ENCODE assay signal across 1 cellular context in the genomic region with DNA sequence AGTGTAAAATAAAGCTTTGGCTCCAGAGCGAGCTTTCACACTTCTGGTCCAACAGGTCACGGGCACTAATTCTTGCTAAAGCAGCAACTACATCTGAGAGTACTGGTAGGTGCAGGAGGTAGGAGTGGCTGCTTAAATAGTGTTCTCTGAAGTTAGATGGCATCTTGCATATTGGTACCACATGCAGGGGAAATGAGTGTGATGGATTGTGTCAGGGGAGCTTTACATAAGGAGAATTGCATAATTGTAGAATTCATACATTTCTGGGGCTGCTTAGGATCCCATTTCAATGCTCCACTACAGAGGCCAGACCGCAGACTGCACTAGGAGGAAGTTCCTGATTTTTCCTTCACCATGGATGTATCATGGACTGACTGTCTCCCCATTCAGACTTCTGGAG.
TF ChIP-seq lines count a peak whose summit lies in the region.

No MANE protein-coding gene starts in this region.

TF ChIP-seq in SK-N-SH treated with all-trans-retinoic acid at 6 μM for 48 hours, 23 proteins besides CTCF, POLR2A, EP300 and RAD21 (continued from another document):
- TF ChIP-seq, protein P1, sequence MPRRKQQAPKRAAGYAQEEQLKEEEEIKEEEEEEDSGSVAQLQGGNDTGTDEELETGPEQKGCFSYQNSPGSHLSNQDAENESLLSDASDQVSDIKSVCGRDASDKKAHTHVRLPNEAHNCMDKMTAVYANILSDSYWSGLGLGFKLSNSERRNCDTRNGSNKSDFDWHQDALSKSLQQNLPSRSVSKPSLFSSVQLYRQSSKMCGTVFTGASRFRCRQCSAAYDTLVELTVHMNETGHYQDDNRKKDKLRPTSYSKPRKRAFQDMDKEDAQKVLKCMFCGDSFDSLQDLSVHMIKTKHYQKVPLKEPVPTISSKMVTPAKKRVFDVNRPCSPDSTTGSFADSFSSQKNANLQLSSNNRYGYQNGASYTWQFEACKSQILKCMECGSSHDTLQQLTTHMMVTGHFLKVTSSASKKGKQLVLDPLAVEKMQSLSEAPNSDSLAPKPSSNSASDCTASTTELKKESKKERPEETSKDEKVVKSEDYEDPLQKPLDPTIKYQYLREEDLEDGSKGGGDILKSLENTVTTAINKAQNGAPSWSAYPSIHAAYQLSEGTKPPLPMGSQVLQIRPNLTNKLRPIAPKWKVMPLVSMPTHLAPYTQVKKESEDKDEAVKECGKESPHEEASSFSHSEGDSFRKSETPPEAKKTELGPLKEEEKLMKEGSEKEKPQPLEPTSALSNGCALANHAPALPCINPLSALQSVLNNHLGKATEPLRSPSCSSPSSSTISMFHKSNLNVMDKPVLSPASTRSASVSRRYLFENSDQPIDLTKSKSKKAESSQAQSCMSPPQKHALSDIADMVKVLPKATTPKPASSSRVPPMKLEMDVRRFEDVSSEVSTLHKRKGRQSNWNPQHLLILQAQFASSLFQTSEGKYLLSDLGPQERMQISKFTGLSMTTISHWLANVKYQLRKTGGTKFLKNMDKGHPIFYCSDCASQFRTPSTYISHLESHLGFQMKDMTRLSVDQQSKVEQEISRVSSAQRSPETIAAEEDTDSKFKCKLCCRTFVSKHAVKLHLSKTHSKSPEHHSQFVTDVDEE (CRISPR knock-in tag; IDR thresholded peaks at IDR 0.05): no peak
- TF ChIP-seq ISL1 (CRISPR knock-in tag; IDR thresholded peaks at IDR 0.05) (no peak), ZFP30 (CRISPR knock-in tag; IDR thresholded peaks at IDR 0.05) (no peak), TCF4 (CRISPR knock-in tag; IDR thresholded peaks at IDR 0.05; ENCODE audit: borderline replicate concordance) (no peak), BACH2 (CRISPR knock-in tag; IDR thresholded peaks at IDR 0.05; ENCODE audit: borderline replicate concordance) (no peak), RARB (CRISPR knock-in tag; IDR thresholded peaks at IDR 0.05) (no peak), TOX (CRISPR knock-in tag; IDR thresholded peaks at IDR 0.05; ENCODE audit: borderline replicate concordance) (no peak), ZC3H10 (CRISPR knock-in tag; IDR thresholded peaks at IDR 0.05) (no peak), ZNF565 (CRISPR knock-in tag; conservative IDR thresholded peaks at IDR 0.05; ENCODE audit: low read depth) (no peak), ARNTL (CRISPR knock-in tag; IDR thresholded peaks at IDR 0.05; ENCODE audit: borderline replicate concordance, low read depth) (no peak)
- TF ChIP-seq, protein P2, sequence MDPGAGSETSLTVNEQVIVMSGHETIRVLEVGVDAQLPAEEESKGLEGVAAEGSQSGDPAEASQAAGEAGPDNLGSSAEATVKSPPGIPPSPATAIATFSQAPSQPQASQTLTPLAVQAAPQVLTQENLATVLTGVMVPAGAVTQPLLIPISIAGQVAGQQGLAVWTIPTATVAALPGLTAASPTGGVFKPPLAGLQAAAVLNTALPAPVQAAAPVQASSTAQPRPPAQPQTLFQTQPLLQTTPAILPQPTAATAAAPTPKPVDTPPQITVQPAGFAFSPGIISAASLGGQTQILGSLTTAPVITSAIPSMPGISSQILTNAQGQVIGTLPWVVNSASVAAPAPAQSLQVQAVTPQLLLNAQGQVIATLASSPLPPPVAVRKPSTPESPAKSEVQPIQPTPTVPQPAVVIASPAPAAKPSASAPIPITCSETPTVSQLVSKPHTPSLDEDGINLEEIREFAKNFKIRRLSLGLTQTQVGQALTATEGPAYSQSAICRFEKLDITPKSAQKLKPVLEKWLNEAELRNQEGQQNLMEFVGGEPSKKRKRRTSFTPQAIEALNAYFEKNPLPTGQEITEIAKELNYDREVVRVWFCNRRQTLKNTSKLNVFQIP (CRISPR knock-in tag; IDR thresholded peaks at IDR 0.05; ENCODE audit: borderline replicate concordance, low read depth): no peak
- TF ChIP-seq, protein P3, sequence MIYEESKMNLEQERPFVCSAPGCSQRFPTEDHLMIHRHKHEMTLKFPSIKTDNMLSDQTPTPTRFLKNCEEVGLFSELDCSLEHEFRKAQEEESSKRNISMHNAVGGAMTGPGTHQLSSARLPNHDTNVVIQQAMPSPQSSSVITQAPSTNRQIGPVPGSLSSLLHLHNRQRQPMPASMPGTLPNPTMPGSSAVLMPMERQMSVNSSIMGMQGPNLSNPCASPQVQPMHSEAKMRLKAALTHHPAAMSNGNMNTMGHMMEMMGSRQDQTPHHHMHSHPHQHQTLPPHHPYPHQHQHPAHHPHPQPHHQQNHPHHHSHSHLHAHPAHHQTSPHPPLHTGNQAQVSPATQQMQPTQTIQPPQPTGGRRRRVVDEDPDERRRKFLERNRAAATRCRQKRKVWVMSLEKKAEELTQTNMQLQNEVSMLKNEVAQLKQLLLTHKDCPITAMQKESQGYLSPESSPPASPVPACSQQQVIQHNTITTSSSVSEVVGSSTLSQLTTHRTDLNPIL (CRISPR knock-in tag; IDR thresholded peaks at IDR 0.05; ENCODE audit: low read depth): no peak
- TF ChIP-seq, protein P4, sequence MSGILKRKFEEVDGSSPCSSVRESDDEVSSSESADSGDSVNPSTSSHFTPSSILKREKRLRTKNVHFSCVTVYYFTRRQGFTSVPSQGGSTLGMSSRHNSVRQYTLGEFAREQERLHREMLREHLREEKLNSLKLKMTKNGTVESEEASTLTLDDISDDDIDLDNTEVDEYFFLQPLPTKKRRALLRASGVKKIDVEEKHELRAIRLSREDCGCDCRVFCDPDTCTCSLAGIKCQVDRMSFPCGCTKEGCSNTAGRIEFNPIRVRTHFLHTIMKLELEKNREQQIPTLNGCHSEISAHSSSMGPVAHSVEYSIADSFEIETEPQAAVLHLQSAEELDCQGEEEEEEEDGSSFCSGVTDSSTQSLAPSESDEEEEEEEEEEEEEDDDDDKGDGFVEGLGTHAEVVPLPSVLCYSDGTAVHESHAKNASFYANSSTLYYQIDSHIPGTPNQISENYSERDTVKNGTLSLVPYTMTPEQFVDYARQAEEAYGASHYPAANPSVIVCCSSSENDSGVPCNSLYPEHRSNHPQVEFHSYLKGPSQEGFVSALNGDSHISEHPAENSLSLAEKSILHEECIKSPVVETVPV (CRISPR knock-in tag; IDR thresholded peaks at IDR 0.05): no peak
- TF ChIP-seq, protein P5, sequence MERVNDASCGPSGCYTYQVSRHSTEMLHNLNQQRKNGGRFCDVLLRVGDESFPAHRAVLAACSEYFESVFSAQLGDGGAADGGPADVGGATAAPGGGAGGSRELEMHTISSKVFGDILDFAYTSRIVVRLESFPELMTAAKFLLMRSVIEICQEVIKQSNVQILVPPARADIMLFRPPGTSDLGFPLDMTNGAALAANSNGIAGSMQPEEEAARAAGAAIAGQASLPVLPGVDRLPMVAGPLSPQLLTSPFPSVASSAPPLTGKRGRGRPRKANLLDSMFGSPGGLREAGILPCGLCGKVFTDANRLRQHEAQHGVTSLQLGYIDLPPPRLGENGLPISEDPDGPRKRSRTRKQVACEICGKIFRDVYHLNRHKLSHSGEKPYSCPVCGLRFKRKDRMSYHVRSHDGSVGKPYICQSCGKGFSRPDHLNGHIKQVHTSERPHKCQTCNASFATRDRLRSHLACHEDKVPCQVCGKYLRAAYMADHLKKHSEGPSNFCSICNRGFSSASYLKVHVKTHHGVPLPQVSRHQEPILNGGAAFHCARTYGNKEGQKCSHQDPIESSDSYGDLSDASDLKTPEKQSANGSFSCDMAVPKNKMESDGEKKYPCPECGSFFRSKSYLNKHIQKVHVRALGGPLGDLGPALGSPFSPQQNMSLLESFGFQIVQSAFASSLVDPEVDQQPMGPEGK (CRISPR knock-in tag; IDR thresholded peaks at IDR 0.05; ENCODE audit: borderline replicate concordance): no peak
TF ChIP-seq in SK-N-SH treated with all-trans-retinoic acid at 6 μM for 48 hours: peak in this region for 0.
